ENCODE assay signal across 9 cellular contexts in the genomic region with DNA sequence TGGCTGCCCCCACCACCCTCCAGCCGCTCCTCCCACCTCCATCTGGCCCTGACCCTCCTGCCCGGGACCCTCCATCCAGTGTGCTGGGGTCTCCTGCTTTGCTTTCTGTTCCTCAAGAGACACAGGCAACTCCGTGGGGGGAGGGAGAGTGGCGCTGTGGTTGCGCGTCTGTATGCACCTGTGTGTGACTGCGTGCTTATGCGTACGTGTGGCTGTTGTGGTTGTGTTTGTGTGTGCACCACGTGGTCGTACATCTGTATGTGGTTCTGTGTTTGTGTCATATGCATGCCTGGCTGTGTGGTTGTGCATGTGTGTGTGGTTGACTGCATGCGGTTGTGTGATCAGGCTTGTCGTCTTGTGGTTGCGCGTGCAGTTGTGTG.
DNase-seq lines count a peak whose midpoint lies in the region; ATAC-seq and TF ChIP-seq lines count a peak whose summit lies in the region.
"Had no signal": no experiment of that assay in that cellular context is flagged by ENCODE, and none has a peak within 500 bp of the region (broad histone marks: within the 10 kb centered on the region; RNA-seq: fewer than 3 reads in every experiment).

No MANE protein-coding gene starts in this region.

- H3K27me3 Mint-ChIP-seq in activated T-cell treated with anti-CD3 and anti-CD28 coated beads, Interleukin-2, amount 50 U/mL, for 24 hours, result peaks cover 44% of the 10 kb centered on the region
- peaks cover 29 to 34% of the 10 kb centered on the region in 2 donors for H3K27me3 Mint-ChIP-seq in effector memory CD8-positive, alpha-beta T cell
- H3K27me3 Mint-ChIP-seq in stimulated activated naive CD8-positive, alpha-beta T cell treated with anti-CD3 and anti-CD28 coated beads, Interleukin-15, amount 100 ng/mL, for 72 hours, result peaks cover 70% of the 10 kb centered on the region

- H3K4me3 Mint-ChIP-seq in activated T-cell treated with anti-CD3 and anti-CD28 coated beads, Interleukin-2, amount 50 U/mL, for 24 hours, result peak overlapping the region; percentile 28
- H3K4me3 Mint-ChIP-seq in effector memory CD8-positive, alpha-beta T cell, result peak overlapping the region; percentile 66 to 74
- H3K4me3 Mint-ChIP-seq in stimulated activated naive CD8-positive, alpha-beta T cell treated with anti-CD3 and anti-CD28 coated beads, Interleukin-15, amount 100 ng/mL, for 72 hours, result peak overlapping the region; percentile 70 to 73

- H3K27ac ChIP-seq in VCaP, result peak overlapping the region; percentile 73

- 0 out of 2 replicates have a peak, but pooled peaks have one; percentile 0 for TF ChIP-seq CTCF in VCaP (conservative IDR thresholded peaks at IDR 0.05)

- no peaks in the 10 kb centered on the region for H3K9me3 Mint-ChIP-seq in activated T-cell treated with anti-CD3 and anti-CD28 coated beads, Interleukin-2, amount 50 U/mL, for 24 hours
- H3K9me3 Mint-ChIP-seq in effector memory CD8-positive, alpha-beta T cell, result no peaks in the 10 kb centered on the region
- H3K9me3 Mint-ChIP-seq in stimulated activated naive CD8-positive, alpha-beta T cell treated with anti-CD3 and anti-CD28 coated beads, Interleukin-15, amount 100 ng/mL, for 72 hours, result no peaks in the 10 kb centered on the region

- H3K27ac Mint-ChIP-seq in activated T-cell treated with anti-CD3 and anti-CD28 coated beads, Interleukin-2, amount 50 U/mL, for 24 hours, result peak overlapping the region; percentile 62
- H3K27ac Mint-ChIP-seq in effector memory CD8-positive, alpha-beta T cell, result peak overlapping the region; percentile 18 to 60
- H3K27ac Mint-ChIP-seq in stimulated activated naive CD8-positive, alpha-beta T cell treated with anti-CD3 and anti-CD28 coated beads, Interleukin-15, amount 100 ng/mL, for 72 hours, result peak overlapping the region in 1 of 2 donors; percentile 50

- DNase-seq in activated T-cell treated with anti-CD3 and anti-CD28 coated beads, Interleukin-2, amount 50 U/mL, for 24 hours, result no peak
- no peak for DNase-seq in activated T-cell treated with anti-CD3 and anti-CD28 coated beads, Interleukin-2, amount 50 U/mL, for 1 hour
- DNase-seq in effector memory CD8-positive, alpha-beta T cell, result no peak
- no peak for DNase-seq in stimulated activated naive CD8-positive, alpha-beta T cell treated with anti-CD3 and anti-CD28 coated beads, Interleukin-15, amount 100 ng/mL, for 72 hours
- DNase-seq in HuH-7.5 (ENCODE audit: low spot score), result no peak
- DNase-seq: NCI-H748 treated with DMSO at 0.1 percent for 48 hours had no signal

- H3K4me1 Mint-ChIP-seq in activated T-cell treated with anti-CD3 and anti-CD28 coated beads, Interleukin-2, amount 50 U/mL, for 24 hours (ENCODE audit: low read depth), result peaks cover 23% of the 10 kb centered on the region
- H3K4me1 Mint-ChIP-seq in effector memory CD8-positive, alpha-beta T cell (ENCODE audit: low read depth in 2 of 2), result peaks cover 11 to 17% of the 10 kb centered on the region in 2 donors
- peaks cover 32% of the 10 kb centered on the region for H3K4me1 Mint-ChIP-seq in stimulated activated naive CD8-positive, alpha-beta T cell treated with anti-CD3 and anti-CD28 coated beads, Interleukin-15, amount 100 ng/mL, for 72 hours

- ATAC-seq in effector memory CD8-positive, alpha-beta T cell (replicated peaks), result peak; percentile 77
- peak; percentile 51 for ATAC-seq in stimulated activated naive CD8-positive, alpha-beta T cell treated with anti-CD3 and anti-CD28 coated beads, Interleukin-15, amount 100 ng/mL, for 72 hours
- ATAC-seq in GM19395 (IDR thresholded peaks at IDR 0.05; ENCODE audit: unreplicated experiment) (no peak), HG03354 (IDR thresholded peaks at IDR 0.05; ENCODE audit: poor library complexity, severe bottlenecking, unreplicated experiment) (no peak)

- no peaks in the 10 kb centered on the region for H3K36me3 Mint-ChIP-seq in activated T-cell treated with anti-CD3 and anti-CD28 coated beads, Interleukin-2, amount 50 U/mL, for 24 hours (ENCODE audit: low read depth)
- H3K36me3 Mint-ChIP-seq in effector memory CD8-positive, alpha-beta T cell (ENCODE audit: insufficient read depth), result peaks cover 6% of the 10 kb centered on the region

Comparison
In these comparisons a context has a peak if more than half of its experiments do, and no peak if none do; other contexts are left out.
1. ATAC-seq: peak in effector memory CD8-positive, alpha-beta T cell (single experiment) and stimulated activated naive CD8-positive, alpha-beta T cell treated with anti-CD3 and anti-CD28 coated beads, Interleukin-15, amount 100 ng/mL, for 72 hours (single experiment); none in GM19395 (single experiment) and HG03354 (single experiment).
2. Peak in every context shown above with its lines, with median percentiles within 50 percentile points of each other: H3K4me3 Mint-ChIP-seq.